In the genomic region with DNA sequence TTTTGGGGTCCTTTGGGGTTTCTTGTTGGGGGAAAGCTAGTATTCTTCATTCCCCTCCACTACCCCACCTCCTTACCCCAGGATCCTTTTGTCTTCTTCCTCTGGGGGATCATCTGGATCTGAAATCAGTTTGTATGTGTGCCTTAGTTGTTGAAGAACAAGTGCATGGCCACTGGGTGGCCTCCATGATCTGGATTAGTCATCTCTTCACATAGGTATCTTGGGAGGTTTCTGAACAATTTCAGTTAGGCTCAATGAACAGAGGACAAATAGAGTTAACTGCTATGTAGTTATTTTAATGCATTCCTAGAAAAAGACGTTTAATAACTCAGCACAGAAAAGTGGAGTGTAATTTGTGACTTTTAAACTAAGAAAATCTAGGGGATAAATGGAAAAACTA, we compare ENCODE assay signal across 8 cellular contexts. TPM values are rescaled to one million over a fixed set of nuclear protein-coding genes. Genes with fewer than 3 reads are reported as not detected.
DNase-seq lines count a peak whose midpoint lies in the region; ATAC-seq and TF ChIP-seq lines count a peak whose summit lies in the region.

No MANE protein-coding gene starts in this region.

- 9 to 11% methylated on average over 1 of the region's 1 CpG for WGBS in lower leg skin, 2 donors

- H3K27me3 ChIP-seq in WERI-Rb-1 (ENCODE audit: insufficient read depth, low read depth, severe bottlenecking): no peaks in the 10 kb centered on the region
- no peaks in the 10 kb centered on the region for H3K27me3 ChIP-seq in naive thymus-derived CD4-positive, alpha-beta T cell (ENCODE audit: control insufficient read depth in 2 of 2, insufficient read depth in 2 of 2, low read length in 2 of 2)

- POLR2A ChIA-PET in activated CD4-positive, alpha-beta T cell treated with anti-CD3 and anti-CD28 coated beads, Interleukin-2, amount 10 ng/mL, durations not matched to agents 7 days and 5 days (lab: Charles Lee): no interaction called here
- POLR2A ChIA-PET in naive thymus-derived CD4-positive, alpha-beta T cell (lab: Charles Lee): no interaction called here

- DNase-seq in activated CD4-positive, alpha-beta T cell treated with anti-CD3 and anti-CD28 coated beads, Interleukin-2, amount 10 ng/mL, durations not matched to agents 7 days and 5 days: peak; percentile 21
- DNase-seq in activated CD4-positive, alpha-beta T cell treated with anti-CD3 and anti-CD28 coated beads, Interleukin-2, amount 50 U/mL, for 48 hours: no peak
- peak; percentile 55 for DNase-seq in WERI-Rb-1
- peak in 2 of 9 donors; percentile 7 for DNase-seq in naive thymus-derived CD4-positive, alpha-beta T cell
- no peak for DNase-seq in lower leg skin (ENCODE audit: low spot score in 2 of 2)
- DNase-seq in activated T-helper 2 cell treated with anti-CD3 and anti-CD28 coated beads, Interferon-gamma antibody, Interleukin-2, Interleukin-4, amounts not matched to agents 10 μg/mL and 5 μg/mL and 100 μg/mL, durations not matched to agents 14 hours and 24 hours and 36 hours (ENCODE audit: low spot score): no peak
- no peak for DNase-seq in DMS79 treated with DMSO at 0.1 percent for 48 hours (lab: John Stamatoyannopoulos, UW)

- H3K9me3 Mint-ChIP-seq in activated CD4-positive, alpha-beta T cell treated with anti-CD3 and anti-CD28 coated beads, Interleukin-2, amount 10 ng/mL, durations not matched to agents 7 days and 5 days: no peaks in the 10 kb centered on the region
- no peaks in the 10 kb centered on the region for H3K9me3 Mint-ChIP-seq in naive thymus-derived CD4-positive, alpha-beta T cell
- no peaks in the 10 kb centered on the region for H3K9me3 Mint-ChIP-seq in activated T-helper 2 cell treated with anti-CD3 and anti-CD28 coated beads, Interferon-gamma antibody, Interleukin-2, Interleukin-4, amounts not matched to agents 10 μg/mL and 5 μg/mL and 100 μg/mL, durations not matched to agents 14 hours and 24 hours and 36 hours

- intact Hi-C loops in naive thymus-derived CD4-positive, alpha-beta T cell (cut with micrococcal nuclease): loop anchor here (1.0 kb wide), 2 partner anchors 87 to 478 kb away; no protein-coding TSS in a partner anchor
- intact Hi-C loops in lower leg skin (cut with DNase I; ENCODE audit: low total_unique reads): no loop called here
- intact Hi-C loops in activated T-helper 2 cell treated with anti-CD3 and anti-CD28 coated beads, Interferon-gamma antibody, Interleukin-2, Interleukin-4, amounts not matched to agents 10 μg/mL and 5 μg/mL and 100 μg/mL, durations not matched to agents 14 hours and 24 hours and 36 hours (cut with micrococcal nuclease): loop anchor here (2.0 kb wide), 1 partner anchor 87 kb away; no protein-coding TSS in a partner anchor

- peak; percentile 54 for TF ChIP-seq CTCF in WERI-Rb-1 (IDR thresholded peaks at IDR 0.05; ENCODE audit: low read depth, low read length)
- TF ChIP-seq CTCF in lower leg skin (IDR thresholded peaks at IDR 0.05): no peak

- TF ChIP-seq POLR2A in lower leg skin (IDR thresholded peaks at IDR 0.05): no peak

- no peak overlapping the region for H3K4me3 Mint-ChIP-seq in activated CD4-positive, alpha-beta T cell treated with anti-CD3 and anti-CD28 coated beads, Interleukin-2, amount 10 ng/mL, durations not matched to agents 7 days and 5 days
- H3K4me3 Mint-ChIP-seq in naive thymus-derived CD4-positive, alpha-beta T cell: no peak overlapping the region
- no peak overlapping the region for H3K4me3 Mint-ChIP-seq in activated T-helper 2 cell treated with anti-CD3 and anti-CD28 coated beads, Interferon-gamma antibody, Interleukin-2, Interleukin-4, amounts not matched to agents 10 μg/mL and 5 μg/mL and 100 μg/mL, durations not matched to agents 14 hours and 24 hours and 36 hours (ENCODE audit: low read depth)

- H3K36me3 ChIP-seq in WERI-Rb-1: no peaks in the 10 kb centered on the region
- H3K36me3 ChIP-seq in naive thymus-derived CD4-positive, alpha-beta T cell (ENCODE audit: control insufficient read depth in 2 of 3, insufficient read depth in 3 of 3, low read length in 3 of 3): no peaks in the 10 kb centered on the region

- no peaks in the 10 kb centered on the region for H3K4me1 Mint-ChIP-seq in activated CD4-positive, alpha-beta T cell treated with anti-CD3 and anti-CD28 coated beads, Interleukin-2, amount 10 ng/mL, durations not matched to agents 7 days and 5 days
- H3K4me1 Mint-ChIP-seq in naive thymus-derived CD4-positive, alpha-beta T cell: peaks cover 0 to 2% (median 0%) of the 10 kb centered on the region in 7 donors
- no peaks in the 10 kb centered on the region for H3K4me1 Mint-ChIP-seq in activated T-helper 2 cell treated with anti-CD3 and anti-CD28 coated beads, Interferon-gamma antibody, Interleukin-2, Interleukin-4, amounts not matched to agents 10 μg/mL and 5 μg/mL and 100 μg/mL, durations not matched to agents 14 hours and 24 hours and 36 hours (ENCODE audit: low read depth)

- H3K4me3 ChIP-seq in WERI-Rb-1 (ENCODE audit: low read depth, low read length) (no peak overlapping the region), lower leg skin (ENCODE audit: low read depth, poor library complexity, severe bottlenecking) (no peak overlapping the region)
- H3K4me3 ChIP-seq in naive thymus-derived CD4-positive, alpha-beta T cell (ENCODE audit: low read length): no peak overlapping the region

- ATAC-seq in HG03378 (IDR thresholded peaks at IDR 0.05; ENCODE audit: unreplicated experiment): peak; percentile 43
- ATAC-seq in naive thymus-derived CD4-positive, alpha-beta T cell: peak; percentile 38

- H3K9me3 ChIP-seq in WERI-Rb-1 (ENCODE audit: severe bottlenecking): no peaks in the 10 kb centered on the region
- no peaks in the 10 kb centered on the region for H3K9me3 ChIP-seq in naive thymus-derived CD4-positive, alpha-beta T cell (ENCODE audit: control insufficient read depth in 2 of 3, low read length in 3 of 3)

- H3K27ac ChIP-seq in WERI-Rb-1: no peak overlapping the region
- no peak overlapping the region for H3K27ac ChIP-seq in naive thymus-derived CD4-positive, alpha-beta T cell (ENCODE audit: low read depth, low read length)

- H3K27ac Mint-ChIP-seq in activated CD4-positive, alpha-beta T cell treated with anti-CD3 and anti-CD28 coated beads, Interleukin-2, amount 10 ng/mL, durations not matched to agents 7 days and 5 days: no peak overlapping the region
- H3K27ac Mint-ChIP-seq in naive thymus-derived CD4-positive, alpha-beta T cell: no peak overlapping the region
- no peak overlapping the region for H3K27ac Mint-ChIP-seq in activated T-helper 2 cell treated with anti-CD3 and anti-CD28 coated beads, Interferon-gamma antibody, Interleukin-2, Interleukin-4, amounts not matched to agents 10 μg/mL and 5 μg/mL and 100 μg/mL, durations not matched to agents 14 hours and 24 hours and 36 hours

- no peaks in the 10 kb centered on the region for H3K4me1 ChIP-seq in naive thymus-derived CD4-positive, alpha-beta T cell (ENCODE audit: control insufficient read depth in 2 of 2, insufficient read depth in 2 of 2, low read length in 2 of 2)

- H3K36me3 Mint-ChIP-seq in activated CD4-positive, alpha-beta T cell treated with anti-CD3 and anti-CD28 coated beads, Interleukin-2, amount 10 ng/mL, durations not matched to agents 7 days and 5 days (ENCODE audit: low read depth): no peaks in the 10 kb centered on the region
- H3K36me3 Mint-ChIP-seq in naive thymus-derived CD4-positive, alpha-beta T cell: no peaks in the 10 kb centered on the region
- no peaks in the 10 kb centered on the region for H3K36me3 Mint-ChIP-seq in activated T-helper 2 cell treated with anti-CD3 and anti-CD28 coated beads, Interferon-gamma antibody, Interleukin-2, Interleukin-4, amounts not matched to agents 10 μg/mL and 5 μg/mL and 100 μg/mL, durations not matched to agents 14 hours and 24 hours and 36 hours (ENCODE audit: low read depth)

- peaks cover 48% of the 10 kb centered on the region for H3K27me3 Mint-ChIP-seq in activated CD4-positive, alpha-beta T cell treated with anti-CD3 and anti-CD28 coated beads, Interleukin-2, amount 10 ng/mL, durations not matched to agents 7 days and 5 days
- peaks cover 28 to 64% (median 38%) of the 10 kb centered on the region in 5 donors for H3K27me3 Mint-ChIP-seq in naive thymus-derived CD4-positive, alpha-beta T cell
- H3K27me3 Mint-ChIP-seq in activated T-helper 2 cell treated with anti-CD3 and anti-CD28 coated beads, Interferon-gamma antibody, Interleukin-2, Interleukin-4, amounts not matched to agents 10 μg/mL and 5 μg/mL and 100 μg/mL, durations not matched to agents 14 hours and 24 hours and 36 hours (ENCODE audit: low read depth): peaks cover 48% of the 10 kb centered on the region

- CTCF ChIA-PET in activated CD4-positive, alpha-beta T cell treated with anti-CD3 and anti-CD28 coated beads, Interleukin-2, amount 10 ng/mL, durations not matched to agents 7 days and 5 days (lab: Charles Lee): no interaction called here
- CTCF ChIA-PET in naive thymus-derived CD4-positive, alpha-beta T cell (lab: Charles Lee): no interaction called here

RNA-seq across cellular contexts. Expression of gene VWA5A, which starts 7.1 kb away (rescaled TPM):
- 1 to 10 TPM; 6.7 to 6.8 TPM for total RNA-seq in activated CD4-positive, alpha-beta T cell treated with anti-CD3 and anti-CD28 coated beads, Interleukin-2, amount 10 ng/mL, durations not matched to agents 7 days and 5 days
- 10 to 100 TPM in 1 of 5 experiments, 1 to 10 TPM in 4; 5.2 to 10.2 (median 8.3) TPM for total RNA-seq in naive thymus-derived CD4-positive, alpha-beta T cell
- 10 to 100 TPM; 10.8 to 11.7 TPM for polyA plus RNA-seq in naive thymus-derived CD4-positive, alpha-beta T cell
- 10 to 100 TPM; 16.4 to 27.4 (median 24.0) TPM for total RNA-seq in lower leg skin
- total RNA-seq in activated T-helper 2 cell treated with anti-CD3 and anti-CD28 coated beads, Interferon-gamma antibody, Interleukin-2, Interleukin-4, amounts not matched to agents 10 μg/mL and 5 μg/mL and 100 μg/mL, durations not matched to agents 14 hours and 24 hours and 36 hours: 4.6 TPM in 2 replicates

Comparison
In these comparisons a context has a peak if more than half of its experiments do, and no peak if none do; other contexts are left out.
1. DNase-seq: peak in activated CD4-positive, alpha-beta T cell treated with anti-CD3 and anti-CD28 coated beads, Interleukin-2, amount 10 ng/mL, durations not matched to agents 7 days and 5 days (single experiment) and WERI-Rb-1 (single experiment); none in activated CD4-positive, alpha-beta T cell treated with anti-CD3 and anti-CD28 coated beads, Interleukin-2, amount 50 U/mL, for 48 hours (0 of 2), lower leg skin (0 of 2), activated T-helper 2 cell treated with anti-CD3 and anti-CD28 coated beads, Interferon-gamma antibody, Interleukin-2, Interleukin-4, amounts not matched to agents 10 μg/mL and 5 μg/mL and 100 μg/mL, durations not matched to agents 14 hours and 24 hours and 36 hours (single experiment) and DMS79 treated with DMSO at 0.1 percent for 48 hours (single experiment).